Comparison of ENCODE assay signal across 1 cellular context in the genomic region with DNA sequence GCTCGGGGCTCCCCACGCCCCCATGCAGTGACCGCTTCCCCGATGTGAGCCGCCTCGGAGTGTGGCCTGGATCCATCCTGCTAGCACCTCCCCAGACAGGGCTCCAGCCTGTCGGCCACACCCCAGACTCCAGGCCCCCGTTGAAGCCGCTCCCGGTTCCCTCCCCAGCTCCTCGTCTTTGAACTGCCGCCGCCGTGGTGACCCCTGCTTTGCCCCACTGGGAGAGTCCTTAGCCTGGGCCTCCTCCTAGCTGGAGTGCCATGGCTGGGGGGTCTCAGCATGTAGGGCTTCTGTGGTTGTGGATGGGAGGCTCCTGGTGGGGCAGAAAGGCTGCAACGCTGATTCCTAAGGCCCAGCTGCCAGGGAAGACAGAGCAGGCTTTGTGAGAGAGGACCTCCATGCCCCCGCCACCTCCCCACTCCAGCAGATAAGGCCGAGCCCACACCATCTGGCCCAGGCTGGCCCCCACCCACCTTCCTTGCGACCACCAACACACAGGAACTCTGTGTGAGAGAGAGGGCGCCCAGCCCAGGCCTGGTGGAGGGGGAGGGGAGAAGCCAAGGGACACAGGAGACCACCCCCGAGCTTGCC.
TF ChIP-seq lines count a peak whose summit lies in the region.

No MANE protein-coding gene starts in this region.

TF ChIP-seq in WTC11, 78 proteins besides CTCF, POLR2A, EP300 and RAD21 (continued from another document):
- TF ChIP-seq, protein P1, sequence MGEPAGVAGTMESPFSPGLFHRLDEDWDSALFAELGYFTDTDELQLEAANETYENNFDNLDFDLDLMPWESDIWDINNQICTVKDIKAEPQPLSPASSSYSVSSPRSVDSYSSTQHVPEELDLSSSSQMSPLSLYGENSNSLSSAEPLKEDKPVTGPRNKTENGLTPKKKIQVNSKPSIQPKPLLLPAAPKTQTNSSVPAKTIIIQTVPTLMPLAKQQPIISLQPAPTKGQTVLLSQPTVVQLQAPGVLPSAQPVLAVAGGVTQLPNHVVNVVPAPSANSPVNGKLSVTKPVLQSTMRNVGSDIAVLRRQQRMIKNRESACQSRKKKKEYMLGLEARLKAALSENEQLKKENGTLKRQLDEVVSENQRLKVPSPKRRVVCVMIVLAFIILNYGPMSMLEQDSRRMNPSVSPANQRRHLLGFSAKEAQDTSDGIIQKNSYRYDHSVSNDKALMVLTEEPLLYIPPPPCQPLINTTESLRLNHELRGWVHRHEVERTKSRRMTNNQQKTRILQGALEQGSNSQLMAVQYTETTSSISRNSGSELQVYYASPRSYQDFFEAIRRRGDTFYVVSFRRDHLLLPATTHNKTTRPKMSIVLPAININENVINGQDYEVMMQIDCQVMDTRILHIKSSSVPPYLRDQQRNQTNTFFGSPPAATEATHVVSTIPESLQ (CRISPR knock-in tag; IDR thresholded peaks at IDR 0.05) = no peak
- TF ChIP-seq ZNF671 (CRISPR knock-in tag; IDR thresholded peaks at IDR 0.05) (no peak), HMGA2 (CRISPR knock-in tag; IDR thresholded peaks at IDR 0.05) (no peak), PRRX2 (CRISPR knock-in tag; IDR thresholded peaks at IDR 0.05) (no peak), CREM (CRISPR knock-in tag; IDR thresholded peaks at IDR 0.05) (no peak), RORB (CRISPR knock-in tag; IDR thresholded peaks at IDR 0.05) (no peak)
- TF ChIP-seq, protein P2, sequence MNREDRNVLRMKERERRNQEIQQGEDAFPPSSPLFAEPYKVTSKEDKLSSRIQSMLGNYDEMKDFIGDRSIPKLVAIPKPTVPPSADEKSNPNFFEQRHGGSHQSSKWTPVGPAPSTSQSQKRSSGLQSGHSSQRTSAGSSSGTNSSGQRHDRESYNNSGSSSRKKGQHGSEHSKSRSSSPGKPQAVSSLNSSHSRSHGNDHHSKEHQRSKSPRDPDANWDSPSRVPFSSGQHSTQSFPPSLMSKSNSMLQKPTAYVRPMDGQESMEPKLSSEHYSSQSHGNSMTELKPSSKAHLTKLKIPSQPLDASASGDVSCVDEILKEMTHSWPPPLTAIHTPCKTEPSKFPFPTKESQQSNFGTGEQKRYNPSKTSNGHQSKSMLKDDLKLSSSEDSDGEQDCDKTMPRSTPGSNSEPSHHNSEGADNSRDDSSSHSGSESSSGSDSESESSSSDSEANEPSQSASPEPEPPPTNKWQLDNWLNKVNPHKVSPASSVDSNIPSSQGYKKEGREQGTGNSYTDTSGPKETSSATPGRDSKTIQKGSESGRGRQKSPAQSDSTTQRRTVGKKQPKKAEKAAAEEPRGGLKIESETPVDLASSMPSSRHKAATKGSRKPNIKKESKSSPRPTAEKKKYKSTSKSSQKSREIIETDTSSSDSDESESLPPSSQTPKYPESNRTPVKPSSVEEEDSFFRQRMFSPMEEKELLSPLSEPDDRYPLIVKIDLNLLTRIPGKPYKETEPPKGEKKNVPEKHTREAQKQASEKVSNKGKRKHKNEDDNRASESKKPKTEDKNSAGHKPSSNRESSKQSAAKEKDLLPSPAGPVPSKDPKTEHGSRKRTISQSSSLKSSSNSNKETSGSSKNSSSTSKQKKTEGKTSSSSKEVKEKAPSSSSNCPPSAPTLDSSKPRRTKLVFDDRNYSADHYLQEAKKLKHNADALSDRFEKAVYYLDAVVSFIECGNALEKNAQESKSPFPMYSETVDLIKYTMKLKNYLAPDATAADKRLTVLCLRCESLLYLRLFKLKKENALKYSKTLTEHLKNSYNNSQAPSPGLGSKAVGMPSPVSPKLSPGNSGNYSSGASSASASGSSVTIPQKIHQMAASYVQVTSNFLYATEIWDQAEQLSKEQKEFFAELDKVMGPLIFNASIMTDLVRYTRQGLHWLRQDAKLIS (CRISPR knock-in tag; IDR thresholded peaks at IDR 0.05; ENCODE audit: borderline replicate concordance) = no peak
- TF ChIP-seq, protein P3, sequence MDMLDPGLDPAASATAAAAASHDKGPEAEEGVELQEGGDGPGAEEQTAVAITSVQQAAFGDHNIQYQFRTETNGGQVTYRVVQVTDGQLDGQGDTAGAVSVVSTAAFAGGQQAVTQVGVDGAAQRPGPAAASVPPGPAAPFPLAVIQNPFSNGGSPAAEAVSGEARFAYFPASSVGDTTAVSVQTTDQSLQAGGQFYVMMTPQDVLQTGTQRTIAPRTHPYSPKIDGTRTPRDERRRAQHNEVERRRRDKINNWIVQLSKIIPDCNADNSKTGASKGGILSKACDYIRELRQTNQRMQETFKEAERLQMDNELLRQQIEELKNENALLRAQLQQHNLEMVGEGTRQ (CRISPR knock-in tag; IDR thresholded peaks at IDR 0.05) = no peak
- TF ChIP-seq, protein P4, sequence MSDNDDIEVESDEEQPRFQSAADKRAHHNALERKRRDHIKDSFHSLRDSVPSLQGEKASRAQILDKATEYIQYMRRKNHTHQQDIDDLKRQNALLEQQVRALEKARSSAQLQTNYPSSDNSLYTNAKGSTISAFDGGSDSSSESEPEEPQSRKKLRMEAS (CRISPR knock-in tag; IDR thresholded peaks at IDR 0.05) = no peak
- TF ChIP-seq, protein P5, sequence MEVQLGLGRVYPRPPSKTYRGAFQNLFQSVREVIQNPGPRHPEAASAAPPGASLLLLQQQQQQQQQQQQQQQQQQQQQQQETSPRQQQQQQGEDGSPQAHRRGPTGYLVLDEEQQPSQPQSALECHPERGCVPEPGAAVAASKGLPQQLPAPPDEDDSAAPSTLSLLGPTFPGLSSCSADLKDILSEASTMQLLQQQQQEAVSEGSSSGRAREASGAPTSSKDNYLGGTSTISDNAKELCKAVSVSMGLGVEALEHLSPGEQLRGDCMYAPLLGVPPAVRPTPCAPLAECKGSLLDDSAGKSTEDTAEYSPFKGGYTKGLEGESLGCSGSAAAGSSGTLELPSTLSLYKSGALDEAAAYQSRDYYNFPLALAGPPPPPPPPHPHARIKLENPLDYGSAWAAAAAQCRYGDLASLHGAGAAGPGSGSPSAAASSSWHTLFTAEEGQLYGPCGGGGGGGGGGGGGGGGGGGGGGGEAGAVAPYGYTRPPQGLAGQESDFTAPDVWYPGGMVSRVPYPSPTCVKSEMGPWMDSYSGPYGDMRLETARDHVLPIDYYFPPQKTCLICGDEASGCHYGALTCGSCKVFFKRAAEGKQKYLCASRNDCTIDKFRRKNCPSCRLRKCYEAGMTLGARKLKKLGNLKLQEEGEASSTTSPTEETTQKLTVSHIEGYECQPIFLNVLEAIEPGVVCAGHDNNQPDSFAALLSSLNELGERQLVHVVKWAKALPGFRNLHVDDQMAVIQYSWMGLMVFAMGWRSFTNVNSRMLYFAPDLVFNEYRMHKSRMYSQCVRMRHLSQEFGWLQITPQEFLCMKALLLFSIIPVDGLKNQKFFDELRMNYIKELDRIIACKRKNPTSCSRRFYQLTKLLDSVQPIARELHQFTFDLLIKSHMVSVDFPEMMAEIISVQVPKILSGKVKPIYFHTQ (CRISPR knock-in tag; IDR thresholded peaks at IDR 0.05) = no peak
